ENCODE assay signal across 8 cellular contexts in genomic region chrX:72238721-72239475, GRCh38. TPM values are rescaled to one million over a fixed set of nuclear protein-coding genes. Genes with fewer than 3 reads are reported as not detected.
DNase-seq lines count a peak whose midpoint lies in the region; ATAC-seq and TF ChIP-seq lines count a peak whose summit lies in the region.

TSS of gene ERCC6L (minus strand) at chrX:72239027. CDS start at chrX:72238911, 116 bp downstream.

- ATAC-seq in GM18858 (IDR thresholded peaks at IDR 0.05; ENCODE audit: unreplicated experiment) (peak; percentile 94), HG03064 (IDR thresholded peaks at IDR 0.05; ENCODE audit: low read depth, unreplicated experiment) (peak; percentile 92)

- BruUV-seq in A673 (replicated peaks; lab: Mats Ljungman, UMichigan) (no TSS peak), mammary epithelial cell (replicated peaks; lab: Mats Ljungman, UMichigan) (TSS peak; percentile 89)

- H3K4me1 ChIP-seq in A673 (ENCODE audit: insufficient read depth, low read length, poor library complexity, severe bottlenecking) (peaks cover 10% of the 10 kb centered on the region), mammary epithelial cell (ENCODE audit: insufficient read depth, low read length) (no peaks in the 10 kb centered on the region)

- no peaks in the 10 kb centered on the region for H3K36me3 ChIP-seq in A673 (ENCODE audit: insufficient read depth, low read length, poor library complexity, severe bottlenecking)
- no peaks in the 10 kb centered on the region for H3K36me3 ChIP-seq in mammary epithelial cell (ENCODE audit: insufficient read depth, low read length)

- peak within 1 kb of the TSS; percentile 94 for H2AFZ ChIP-seq in mammary epithelial cell (ENCODE audit: low read depth, low read length)

- peak within 1 kb of the TSS; percentile 72 for H3K9ac ChIP-seq in mammary epithelial cell (ENCODE audit: insufficient read depth, low read length)

- H3K4me3 ChIP-seq in A673 (ENCODE audit: low read depth, low read length, poor library complexity, severe bottlenecking) (peak within 1 kb of the TSS; percentile 81), WI38 (ENCODE audit: low read depth, low read length) (peak within 1 kb of the TSS; percentile 63), mammary epithelial cell (replicated peaks in 1 of 3; ENCODE audit: insufficient read depth in 1 of 3, low read depth in 2 of 3, low read length in 3 of 3) (peak within 1 kb of the TSS; percentile 42 to 58 (median 52))

- no peaks in the 10 kb centered on the region for H4K20me1 ChIP-seq in mammary epithelial cell (ENCODE audit: insufficient read depth, low read length)

- H3K27ac ChIP-seq in A673 (ENCODE audit: low read depth, low read length, poor library complexity, severe bottlenecking) (peak within 1 kb of the TSS; percentile 66), mammary epithelial cell (ENCODE audit: insufficient read depth, low read depth, low read length) (peak within 1 kb of the TSS; percentile 52)

- in situ Hi-C loops in mammary epithelial cell (cut with MboI; ENCODE audit: low sequenced_read_pairs in 2 of 2): loop anchor here in 1 of 2 donors (25.0 kb wide), 1 partner anchor 298 kb away; no protein-coding TSS in a partner anchor

- peak; percentile 93 for DNase-seq in A673 (ENCODE audit: low spot score)
- peak; percentile 74 for DNase-seq in NCI-H2196 treated with DMSO at 0.1 percent for 48 hours (lab: John Stamatoyannopoulos, UW; ENCODE audit: unreplicated experiment)
- peak; percentile 84 for DNase-seq in mammary epithelial cell
- peak; percentile 93 for DNase-seq in iPS-NIHi7 (ENCODE audit: extremely low spot score)
- peak; percentile 68 for DNase-seq in smooth muscle cell of the brain vasculature (ENCODE audit: low read depth, low spot score)

- no peak for TF ChIP-seq CTCF in A673 (conservative IDR thresholded peaks at IDR 0.05; ENCODE audit: low read depth, low read length)
- no peak for TF ChIP-seq CTCF in WI38 (IDR thresholded peaks at IDR 0.05; ENCODE audit: low read depth, low read length)
- TF ChIP-seq CTCF in mammary epithelial cell (conservative IDR thresholded peaks at IDR 0.05 in 1 of 2, IDR thresholded peaks at IDR 0.05 in 1 of 2; ENCODE audit: extremely low read depth in 1 of 2, insufficient read depth in 1 of 2, low read depth in 1 of 2, low read length in 2 of 2): no peak

- WGBS in mammary epithelial cell (ENCODE audit: low coverage, missing lambda C conversion rate): 34% methylated on average over 15 of the region's 59 CpGs

- CTCF ChIA-PET in A673 (lab: Charles Lee): no interaction called here
- CTCF ChIA-PET in mammary epithelial cell (lab: Charles Lee; ENCODE audit: low non-redundant PET): interaction anchor here (0.6 kb wide), 1 partner anchor 9 kb away, joined by 4 read pairs; no protein-coding TSS in a partner anchor

- intact Hi-C loops in A673 (cut with micrococcal nuclease; ENCODE audit: unreplicated experiment): no loop called here
- intact Hi-C loops in mammary epithelial cell (cut with micrococcal nuclease): loop anchor here (2.0 kb wide), 1 partner anchor 58 kb away; the partner anchor contains the start of gene PIN4

- H3K27me3 ChIP-seq in A673 (replicated peaks; ENCODE audit: insufficient read depth, low read depth, low read length, poor library complexity) (no peaks in the 10 kb centered on the region), mammary epithelial cell (ENCODE audit: insufficient read depth, low read length) (no peaks in the 10 kb centered on the region)

- peak within 1 kb of the TSS; percentile 73 for H3K4me2 ChIP-seq in mammary epithelial cell (ENCODE audit: insufficient read depth, low read depth, low read length)

- no peaks in the 10 kb centered on the region for H3K9me3 ChIP-seq in A673 (ENCODE audit: low read depth, low read length, poor library complexity, severe bottlenecking)
- H3K9me3 ChIP-seq in mammary epithelial cell (replicated peaks; ENCODE audit: insufficient read depth, low read length): no peaks in the 10 kb centered on the region

- dilution Hi-C loops in mammary epithelial cell (cut with HindIII; ENCODE audit: low sequenced_read_pairs): no loop called here

- POLR2A ChIA-PET in A673 (lab: Charles Lee; ENCODE audit: low non-redundant PET): interaction anchor here (1.0 kb wide), 1 partner anchor 38 kb away, joined by 4 read pairs; the partner anchor contains the start of gene RPS4X

- H3K79me2 ChIP-seq in mammary epithelial cell (ENCODE audit: insufficient read depth, low read length): peaks cover 27% of the 10 kb centered on the region

RNA-seq across cellular contexts. Expression of gene ERCC6L, which starts in this region (rescaled TPM):
- total RNA-seq in A673 (2021): 16.1 and 17.0 TPM in 2 replicates
- total RNA-seq in mammary epithelial cell: 1 to 10 TPM in 1 of 2 donors, under 1 TPM in 1; 0.17 to 7.0 TPM
- polyA plus RNA-seq in mammary epithelial cell: 5.1 TPM
- polyA minus RNA-seq in mammary epithelial cell: 2.8 TPM

Comparison
In these comparisons a context has a peak if more than half of its experiments do, and no peak if none do; other contexts are left out.
1. Peak in every context shown above with its lines: DNase-seq, ATAC-seq, H3K4me3 ChIP-seq and H3K27ac ChIP-seq.